In genomic region chr1:159889202-159889601, GRCh38 we compare ENCODE assay signal across 12 cellular contexts. TPM values are rescaled to one million over a fixed set of nuclear protein-coding genes. Genes with fewer than 3 reads are reported as not detected.
DNase-seq lines count a peak whose midpoint lies in the region; ATAC-seq and TF ChIP-seq lines count a peak whose summit lies in the region.
"Had no signal": no experiment of that assay in that cellular context is flagged by ENCODE, and none has a peak within 500 bp of the region (broad histone marks: within the 10 kb centered on the region; RNA-seq: fewer than 3 reads in every experiment).

No MANE protein-coding gene starts in this region.

- no peak overlapping the region; the same call in 1 of the 2 replicates for H3K9ac ChIP-seq in SK-N-SH

- H3K36me3 ChIP-seq in SK-N-SH (replicated peaks in 1 of 2; ENCODE audit: control insufficient read depth in 1 of 2, insufficient read depth in 2 of 2, low read length in 1 of 2) (no peaks in the 10 kb centered on the region), thyroid gland (no peaks in the 10 kb centered on the region)

- no peaks in the 10 kb centered on the region for H3K9me3 ChIP-seq in SK-N-SH
- no peaks in the 10 kb centered on the region for H3K9me3 ChIP-seq in thyroid gland

- WGBS in SK-N-SH (ENCODE audit: low lambda C conversion rate): 92% methylated on average over 4 of the region's 4 CpGs
- 89 to 91% methylated on average over 4 of the region's 4 CpGs for WGBS in thyroid gland, 2 donors

- no peaks in the 10 kb centered on the region for H3K9me2 ChIP-seq in SK-N-SH

- H3K4me3 ChIP-seq in SK-N-SH (ENCODE audit: low read depth in 2 of 2, low read length in 1 of 2) (no peak overlapping the region), thyroid gland (replicated peaks in 1 of 3) (no peak overlapping the region)

- TF ChIP-seq CTCF in SK-N-SH (IDR thresholded peaks at IDR 0.05): no peak
- TF ChIP-seq CTCF in thyroid gland (IDR thresholded peaks at IDR 0.05): no peak

- H3K27ac ChIP-seq in SK-N-SH (ENCODE audit: low read depth in 2 of 2, low read length in 1 of 2) (peak overlapping the region; percentile 78 to 94), epithelial cell of prostate (peak overlapping the region; percentile 68), thyroid gland (peak overlapping the region in 2 of 3 donors; percentile 37 to 46), caudate nucleus (ENCODE audit: low read depth, low read length) (no peak overlapping the region)

- no peaks in the 10 kb centered on the region for H3K79me2 ChIP-seq in SK-N-SH (ENCODE audit: insufficient read depth)

- TF ChIP-seq RAD21 in SK-N-SH (IDR thresholded peaks at IDR 0.05; ENCODE audit: low read length): no peak

- H4K20me1 ChIP-seq in SK-N-SH (ENCODE audit: insufficient read depth): no peaks in the 10 kb centered on the region

- CTCF ChIA-PET in SK-N-SH (lab: Yijun Ruan, JAX): interaction anchor here (0.9 to 14.6 kb wide), 15 partner anchors 9 to 678 kb away, joined by 3 to 533 read pairs (median 7); partner anchors contain the start of genes DUSP23 and FCRL6

- H2AFZ ChIP-seq in SK-N-SH (ENCODE audit: low read depth): no peak overlapping the region; the same call in 1 of the 2 replicates

- intact Hi-C loops in thyroid gland (cut with DNase I): loop anchor here (5.0 kb wide), 1 partner anchor 107 kb away; the partner anchor contains the start of gene DUSP23

- 0 out of 2 replicates have a peak overlapping the region, but pooled peaks have one; percentile 23 for H3K4me2 ChIP-seq in SK-N-SH

- POLR2A ChIA-PET in SK-N-SH (lab: Yijun Ruan, JAX): no interaction called here

- no peak for DNase-seq in SK-N-SH
- DNase-seq in MV-4-11 (lab: John Stamatoyannopoulos, UW): peak; percentile 4
- DNase-seq in epithelial cell of prostate (ENCODE audit: low read depth, low spot score): no peak
- no peak for DNase-seq in thyroid gland
- no peak for DNase-seq in mucosa of gallbladder (ENCODE audit: low spot score)
- DNase-seq in caudate nucleus (lab: John Stamatoyannopoulos, UW): no peak
- DNase-seq: NCI-H187; stimulated activated CD4-positive, alpha-beta T cell treated with anti-CD3 and anti-CD28 coated beads, Interleukin-4, amount 100 ng/mL, for 1 hour; stimulated activated naive CD8-positive, alpha-beta T cell treated with anti-CD3 and anti-CD28 coated beads, Interleukin-15, amount 100 ng/mL, for 72 hours had no signal

- peaks cover 13 to 25% of the 10 kb centered on the region in 2 experiments for H3K4me1 ChIP-seq in SK-N-SH (ENCODE audit: control insufficient read depth in 1 of 2, insufficient read depth in 2 of 2, low read depth in 1 of 2, low read length in 1 of 2)
- peaks cover 4 to 6% of the 10 kb centered on the region in 2 donors for H3K4me1 ChIP-seq in thyroid gland

- H3K27me3 ChIP-seq in SK-N-SH (ENCODE audit: insufficient read depth): no peaks in the 10 kb centered on the region
- H3K27me3 ChIP-seq in thyroid gland: no peaks in the 10 kb centered on the region

- H3F3A ChIP-seq in SK-N-SH (replicated peaks; ENCODE audit: insufficient read depth): peaks cover 9% of the 10 kb centered on the region

- TF ChIP-seq POLR2A in thyroid gland (IDR thresholded peaks at IDR 0.05): no peak

- TF ChIP-seq EP300 in SK-N-SH (IDR thresholded peaks at IDR 0.05; ENCODE audit: borderline replicate concordance in 1 of 2, low read depth in 1 of 2, low read length in 1 of 2): no peak

- no peak for ATAC-seq in SK-N-SH treated with all-trans-retinoic acid at 6 μM for 48 hours
- ATAC-seq in HG02763 (IDR thresholded peaks at IDR 0.05; ENCODE audit: unreplicated experiment): no peak

TF ChIP-seq in SK-N-SH, 30 proteins besides CTCF, POLR2A, EP300 and RAD21:
- no peak for TF ChIP-seq RCOR1 (IDR thresholded peaks at IDR 0.05; ENCODE audit: low read length)
TF ChIP-seq in SK-N-SH: peak in this region for 0.

TF ChIP-seq in SK-N-SH treated with all-trans-retinoic acid at 6 μM for 48 hours, 23 proteins besides CTCF, POLR2A, EP300 and RAD21 (continues in another document):
- TF ChIP-seq ZNF70 (CRISPR knock-in tag; IDR thresholded peaks at IDR 0.05) (no peak), TOX (CRISPR knock-in tag; IDR thresholded peaks at IDR 0.05; ENCODE audit: borderline replicate concordance) (no peak), ZNF565 (CRISPR knock-in tag; conservative IDR thresholded peaks at IDR 0.05; ENCODE audit: low read depth) (no peak), OSR1 (CRISPR knock-in tag; IDR thresholded peaks at IDR 0.05) (no peak), CREB5 (CRISPR knock-in tag; IDR thresholded peaks at IDR 0.05; ENCODE audit: low read depth) (no peak), TCF4 (CRISPR knock-in tag; IDR thresholded peaks at IDR 0.05; ENCODE audit: borderline replicate concordance) (no peak), PPARA (CRISPR knock-in tag; IDR thresholded peaks at IDR 0.05; ENCODE audit: borderline replicate concordance) (no peak), ISL1 (CRISPR knock-in tag; IDR thresholded peaks at IDR 0.05) (no peak), GLIS3 (CRISPR knock-in tag; IDR thresholded peaks at IDR 0.05) (no peak), CSDC2 (CRISPR knock-in tag; IDR thresholded peaks at IDR 0.05) (no peak), ZC3H10 (CRISPR knock-in tag; IDR thresholded peaks at IDR 0.05) (no peak)
- TF ChIP-seq, protein P1, sequence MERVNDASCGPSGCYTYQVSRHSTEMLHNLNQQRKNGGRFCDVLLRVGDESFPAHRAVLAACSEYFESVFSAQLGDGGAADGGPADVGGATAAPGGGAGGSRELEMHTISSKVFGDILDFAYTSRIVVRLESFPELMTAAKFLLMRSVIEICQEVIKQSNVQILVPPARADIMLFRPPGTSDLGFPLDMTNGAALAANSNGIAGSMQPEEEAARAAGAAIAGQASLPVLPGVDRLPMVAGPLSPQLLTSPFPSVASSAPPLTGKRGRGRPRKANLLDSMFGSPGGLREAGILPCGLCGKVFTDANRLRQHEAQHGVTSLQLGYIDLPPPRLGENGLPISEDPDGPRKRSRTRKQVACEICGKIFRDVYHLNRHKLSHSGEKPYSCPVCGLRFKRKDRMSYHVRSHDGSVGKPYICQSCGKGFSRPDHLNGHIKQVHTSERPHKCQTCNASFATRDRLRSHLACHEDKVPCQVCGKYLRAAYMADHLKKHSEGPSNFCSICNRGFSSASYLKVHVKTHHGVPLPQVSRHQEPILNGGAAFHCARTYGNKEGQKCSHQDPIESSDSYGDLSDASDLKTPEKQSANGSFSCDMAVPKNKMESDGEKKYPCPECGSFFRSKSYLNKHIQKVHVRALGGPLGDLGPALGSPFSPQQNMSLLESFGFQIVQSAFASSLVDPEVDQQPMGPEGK (CRISPR knock-in tag; IDR thresholded peaks at IDR 0.05; ENCODE audit: borderline replicate concordance): no peak
- TF ChIP-seq, protein P2, sequence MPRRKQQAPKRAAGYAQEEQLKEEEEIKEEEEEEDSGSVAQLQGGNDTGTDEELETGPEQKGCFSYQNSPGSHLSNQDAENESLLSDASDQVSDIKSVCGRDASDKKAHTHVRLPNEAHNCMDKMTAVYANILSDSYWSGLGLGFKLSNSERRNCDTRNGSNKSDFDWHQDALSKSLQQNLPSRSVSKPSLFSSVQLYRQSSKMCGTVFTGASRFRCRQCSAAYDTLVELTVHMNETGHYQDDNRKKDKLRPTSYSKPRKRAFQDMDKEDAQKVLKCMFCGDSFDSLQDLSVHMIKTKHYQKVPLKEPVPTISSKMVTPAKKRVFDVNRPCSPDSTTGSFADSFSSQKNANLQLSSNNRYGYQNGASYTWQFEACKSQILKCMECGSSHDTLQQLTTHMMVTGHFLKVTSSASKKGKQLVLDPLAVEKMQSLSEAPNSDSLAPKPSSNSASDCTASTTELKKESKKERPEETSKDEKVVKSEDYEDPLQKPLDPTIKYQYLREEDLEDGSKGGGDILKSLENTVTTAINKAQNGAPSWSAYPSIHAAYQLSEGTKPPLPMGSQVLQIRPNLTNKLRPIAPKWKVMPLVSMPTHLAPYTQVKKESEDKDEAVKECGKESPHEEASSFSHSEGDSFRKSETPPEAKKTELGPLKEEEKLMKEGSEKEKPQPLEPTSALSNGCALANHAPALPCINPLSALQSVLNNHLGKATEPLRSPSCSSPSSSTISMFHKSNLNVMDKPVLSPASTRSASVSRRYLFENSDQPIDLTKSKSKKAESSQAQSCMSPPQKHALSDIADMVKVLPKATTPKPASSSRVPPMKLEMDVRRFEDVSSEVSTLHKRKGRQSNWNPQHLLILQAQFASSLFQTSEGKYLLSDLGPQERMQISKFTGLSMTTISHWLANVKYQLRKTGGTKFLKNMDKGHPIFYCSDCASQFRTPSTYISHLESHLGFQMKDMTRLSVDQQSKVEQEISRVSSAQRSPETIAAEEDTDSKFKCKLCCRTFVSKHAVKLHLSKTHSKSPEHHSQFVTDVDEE (CRISPR knock-in tag; IDR thresholded peaks at IDR 0.05): no peak

RNA-seq across cellular contexts. Expression of gene CFAP45, which starts 10.8 kb away (rescaled TPM):
- 0.57 and 0.74 TPM in 2 replicates for polyA plus RNA-seq in SK-N-SH (2012; rRNA removed)
- 0.51 and 0.66 TPM in 2 replicates for polyA plus RNA-seq in SK-N-SH (2012; cell fraction: cytosol; rRNA removed)
- 0.95 and 2.1 TPM in 2 replicates for polyA plus RNA-seq in SK-N-SH (2012; cell fraction: nucleus; rRNA removed)
- total RNA-seq in thyroid gland: under 1 TPM in 2 of 4 donors, not detected in 2; 0.56 to 0.94 TPM
- 0.37 TPM for total RNA-seq in mucosa of gallbladder

RNA-seq across cellular contexts. Expression of gene VSIG8, which starts 26.7 kb away (rescaled TPM):
- polyA plus RNA-seq in SK-N-SH (2012; rRNA removed): not detected in 2 replicates
- polyA plus RNA-seq in SK-N-SH (2012; cell fraction: cytosol; rRNA removed): 0.03 and 0.08 TPM in 2 replicates
- 0.19 and 0.27 TPM in 2 replicates for polyA plus RNA-seq in SK-N-SH (2012; cell fraction: nucleus; rRNA removed)
- total RNA-seq in thyroid gland: under 1 TPM in 1 of 4 donors, not detected in 3; 0.11 TPM
- not detected for total RNA-seq in mucosa of gallbladder
- total RNA-seq: Daoy had no signal

RNA-seq across cellular contexts. Expression of gene TAGLN2, which starts 36.1 kb away (rescaled TPM):
- 625 and 646 TPM in 2 replicates for polyA plus RNA-seq in SK-N-SH (2012; rRNA removed)
- polyA plus RNA-seq in SK-N-SH (2012; cell fraction: cytosol; rRNA removed): 361 and 510 TPM in 2 replicates
- polyA plus RNA-seq in SK-N-SH (2012; cell fraction: nucleus; rRNA removed): 304 and 445 TPM in 2 replicates
- 100 to 1,000 TPM; 104 to 170 (median 151) TPM for total RNA-seq in thyroid gland
- total RNA-seq in mucosa of gallbladder: 205 TPM

RNA-seq across cellular contexts. Expression of gene IGSF9, which starts 56.2 kb away (rescaled TPM):
- polyA plus RNA-seq in SK-N-SH (2012; rRNA removed): 0.86 and 2.4 TPM in 2 replicates
- polyA plus RNA-seq in SK-N-SH (2012; cell fraction: cytosol; rRNA removed): 0.62 and 1.3 TPM in 2 replicates
- 6.9 and 10.8 TPM in 2 replicates for polyA plus RNA-seq in SK-N-SH (2012; cell fraction: nucleus; rRNA removed)
- total RNA-seq in thyroid gland (1 to 10 TPM in 3 of 4 donors, under 1 TPM in 1; 0.71 to 1.9 (median 1.4) TPM), mucosa of gallbladder (12.4 TPM)
